In genomic region chr18:9673296-9674251, GRCh38 we compare ENCODE assay signal across 9 cellular contexts. TPM values are rescaled to one million over a fixed set of nuclear protein-coding genes. Genes with fewer than 3 reads are reported as not detected.
DNase-seq lines count a peak whose midpoint lies in the region; ATAC-seq and TF ChIP-seq lines count a peak whose summit lies in the region.
"Had no signal": no experiment of that assay in that cellular context is flagged by ENCODE, and none has a peak within 500 bp of the region (broad histone marks: within the 10 kb centered on the region; RNA-seq: fewer than 3 reads in every experiment).

No MANE protein-coding gene starts in this region.

- H3K79me2 ChIP-seq in hepatocyte = no peaks in the 10 kb centered on the region

- H2AFZ ChIP-seq in hepatocyte = peak overlapping the region; percentile 8

- 51% methylated on average over 8 of the region's 8 CpGs for WGBS in hepatocyte (ENCODE audit: low lambda C conversion rate, missing lambda C conversion rate)

- H3K4me1 Mint-ChIP-seq in activated naive CD8-positive, alpha-beta T cell treated with anti-CD3 and anti-CD28 coated beads, Interleukin-2, amount 50 U/mL, for 24 hours = peaks cover 7% of the 10 kb centered on the region
- H3K4me1 Mint-ChIP-seq in stimulated activated memory B cell treated with anti-CD40 and anti-IgM and Interleukin-4, amounts not matched to agents 10 μg/mL and 1 μg/mL and 100 μg/mL, for 72 hours = peaks cover 7% of the 10 kb centered on the region

- DNase-seq in DMS 273 treated with DMSO at 0.1 percent for 48 hours (lab: John Stamatoyannopoulos, UW) (peak; percentile 32), NCI-H510A treated with DMSO at 0.1 percent for 48 hours (lab: John Stamatoyannopoulos, UW) (peak; percentile 42), hepatocyte (ENCODE audit: low spot score) (peak; percentile 79), NCI-H187 (lab: John Stamatoyannopoulos, UW) (no peak)
- DNase-seq in activated naive CD8-positive, alpha-beta T cell treated with anti-CD3 and anti-CD28 coated beads, Interleukin-2, amount 50 U/mL, for 24 hours = peak; percentile 7

- peak overlapping the region; percentile 43 for H3K4me2 ChIP-seq in hepatocyte

- no peaks in the 10 kb centered on the region for H4K20me1 ChIP-seq in hepatocyte (ENCODE audit: insufficient read depth, poor library complexity, severe bottlenecking)

- H3K36me3 ChIP-seq in hepatocyte (replicated peaks; ENCODE audit: insufficient read depth, low read depth) = no peaks in the 10 kb centered on the region
- H3K36me3 ChIP-seq: tibial artery had no signal

- no peak overlapping the region for H3K4me3 ChIP-seq in hepatocyte
- H3K4me3 ChIP-seq: tibial artery had no signal

- no peaks in the 10 kb centered on the region for H3K9me2 ChIP-seq in hepatocyte (replicated peaks; ENCODE audit: insufficient read depth)

- H3K27me3 Mint-ChIP-seq in activated naive CD8-positive, alpha-beta T cell treated with anti-CD3 and anti-CD28 coated beads, Interleukin-2, amount 50 U/mL, for 24 hours = peaks cover 4% of the 10 kb centered on the region
- no peaks in the 10 kb centered on the region for H3K27me3 Mint-ChIP-seq in stimulated activated memory B cell treated with anti-CD40 and anti-IgM and Interleukin-4, amounts not matched to agents 10 μg/mL and 1 μg/mL and 100 μg/mL, for 72 hours

- H3K36me3 Mint-ChIP-seq in activated naive CD8-positive, alpha-beta T cell treated with anti-CD3 and anti-CD28 coated beads, Interleukin-2, amount 50 U/mL, for 24 hours (ENCODE audit: low read depth) = no peaks in the 10 kb centered on the region
- no peaks in the 10 kb centered on the region for H3K36me3 Mint-ChIP-seq in stimulated activated memory B cell treated with anti-CD40 and anti-IgM and Interleukin-4, amounts not matched to agents 10 μg/mL and 1 μg/mL and 100 μg/mL, for 72 hours

- peaks cover 6% of the 10 kb centered on the region for H3K4me1 ChIP-seq in hepatocyte (ENCODE audit: insufficient read depth)

- H3K9me3 Mint-ChIP-seq in activated naive CD8-positive, alpha-beta T cell treated with anti-CD3 and anti-CD28 coated beads, Interleukin-2, amount 50 U/mL, for 24 hours = no peaks in the 10 kb centered on the region
- H3K9me3 Mint-ChIP-seq in stimulated activated memory B cell treated with anti-CD40 and anti-IgM and Interleukin-4, amounts not matched to agents 10 μg/mL and 1 μg/mL and 100 μg/mL, for 72 hours = no peaks in the 10 kb centered on the region

- no peak overlapping the region for H3K4me3 Mint-ChIP-seq in activated naive CD8-positive, alpha-beta T cell treated with anti-CD3 and anti-CD28 coated beads, Interleukin-2, amount 50 U/mL, for 24 hours
- no peak overlapping the region for H3K4me3 Mint-ChIP-seq in stimulated activated memory B cell treated with anti-CD40 and anti-IgM and Interleukin-4, amounts not matched to agents 10 μg/mL and 1 μg/mL and 100 μg/mL, for 72 hours

- ATAC-seq in GM18909 (IDR thresholded peaks at IDR 0.05; ENCODE audit: poor library complexity, unreplicated experiment) (peak; percentile 98), HG03064 (IDR thresholded peaks at IDR 0.05; ENCODE audit: low read depth, unreplicated experiment) (peak; percentile 98)
- ATAC-seq in activated naive CD8-positive, alpha-beta T cell treated with anti-CD3 and anti-CD28 coated beads, Interleukin-2, amount 50 U/mL, for 24 hours = peak; percentile 86
- ATAC-seq in stimulated activated memory B cell treated with anti-CD40 and anti-IgM and Interleukin-4, amounts not matched to agents 10 μg/mL and 1 μg/mL and 100 μg/mL, for 72 hours = peak; percentile 99

- H3K27ac Mint-ChIP-seq in activated naive CD8-positive, alpha-beta T cell treated with anti-CD3 and anti-CD28 coated beads, Interleukin-2, amount 50 U/mL, for 24 hours = peak overlapping the region; percentile 22
- H3K27ac Mint-ChIP-seq in stimulated activated memory B cell treated with anti-CD40 and anti-IgM and Interleukin-4, amounts not matched to agents 10 μg/mL and 1 μg/mL and 100 μg/mL, for 72 hours = peak overlapping the region; percentile 86

- no peaks in the 10 kb centered on the region for H3K27me3 ChIP-seq in hepatocyte
- H3K27me3 ChIP-seq: tibial artery had no signal

- peak; percentile 36 for TF ChIP-seq CTCF in hepatocyte (IDR thresholded peaks at IDR 0.05; ENCODE audit: poor library complexity)

- H3K9me3 ChIP-seq in hepatocyte (ENCODE audit: low read depth) = no peaks in the 10 kb centered on the region
- H3K9me3 ChIP-seq: tibial artery had no signal

- H3K27ac ChIP-seq in hepatocyte = peak overlapping the region; percentile 88
- H3K27ac ChIP-seq: tibial artery had no signal

RNA-seq across cellular contexts. Expression of gene RAB31, which starts 34.5 kb away (rescaled TPM):
- 21.0 and 26.0 TPM in 2 replicates for total RNA-seq in hepatocyte
- 81.8 and 120 TPM in 2 replicates for polyA plus RNA-seq in hepatocyte

RNA-seq across cellular contexts. Expression of gene PPP4R1, which starts 59.2 kb away (rescaled TPM):
- total RNA-seq in hepatocyte = 91.0 and 93.6 TPM in 2 replicates
- 34.5 and 45.0 TPM in 2 replicates for polyA plus RNA-seq in hepatocyte

Comparison
In these comparisons a context has a peak if more than half of its experiments do, and no peak if none do; other contexts are left out.
1. DNase-seq: peak in DMS 273 treated with DMSO at 0.1 percent for 48 hours (single experiment), NCI-H510A treated with DMSO at 0.1 percent for 48 hours (single experiment), activated naive CD8-positive, alpha-beta T cell treated with anti-CD3 and anti-CD28 coated beads, Interleukin-2, amount 50 U/mL, for 24 hours (single experiment) and hepatocyte (single experiment); none in NCI-H187 (0 of 2).
2. Peak in every context shown above with its lines, with median percentiles within 50 percentile points of each other: ATAC-seq.